ENCODE assay signal across 31 cellular contexts in genomic region chr15:46892621-46893160, GRCh38.
DNase-seq lines count a peak whose midpoint lies in the region; ATAC-seq and TF ChIP-seq lines count a peak whose summit lies in the region.
"Had no signal": no experiment of that assay in that cellular context is flagged by ENCODE, and none has a peak within 500 bp of the region (broad histone marks: within the 10 kb centered on the region; RNA-seq: fewer than 3 reads in every experiment).

No MANE protein-coding gene starts in this region.

- ATAC-seq in RWPE2 (ENCODE audit: low read depth) (peak; percentile 98), foreskin keratinocyte (peak; percentile 98), HG03097 (IDR thresholded peaks at IDR 0.05; ENCODE audit: low FRiP score, unreplicated experiment) (no peak)
- ATAC-seq: body of pancreas; naive thymus-derived CD4-positive, alpha-beta T cell; right cardiac atrium; stimulated activated naive CD8-positive, alpha-beta T cell treated with anti-CD3 and anti-CD28 coated beads, Interleukin-15, Interleukin-2, amounts not matched to agents 100 U/mL and 50 U/mL, for 24 hours; WTC11 had no signal

- H3K4me3 ChIP-seq in RWPE2 (ENCODE audit: severe bottlenecking) (no peak overlapping the region), H7 (ENCODE audit: insufficient read depth, low read depth, low read length) (no peak overlapping the region)
- H3K4me3 ChIP-seq: body of pancreas, HAP-1, ovary, Peyer's patch, thyroid gland had no signal

- peaks cover 16% of the 10 kb centered on the region for H3K4me1 ChIP-seq in RWPE2 (ENCODE audit: insufficient read depth, poor library complexity, severe bottlenecking)
- H3K4me1 ChIP-seq in foreskin keratinocyte = peaks cover 5% of the 10 kb centered on the region
- H3K4me1 ChIP-seq: body of pancreas, HAP-1, Peyer's patch, thyroid gland had no signal

- H3K36me3 ChIP-seq in RWPE2 (ENCODE audit: low read depth) = no peaks in the 10 kb centered on the region
- no peaks in the 10 kb centered on the region for H3K36me3 ChIP-seq in H7 (replicated peaks; ENCODE audit: control insufficient read depth, insufficient read depth, low read length)
- H3K36me3 ChIP-seq: HAP-1, ovary, Peyer's patch, thyroid gland had no signal

- no peaks in the 10 kb centered on the region for H3K9me3 ChIP-seq in RWPE2 (ENCODE audit: severe bottlenecking)
- H3K9me3 ChIP-seq: body of pancreas, HAP-1, ovary, Peyer's patch, thyroid gland had no signal

- H3K27me3 ChIP-seq in RWPE2 (ENCODE audit: insufficient read depth, poor library complexity, severe bottlenecking) (peaks cover 7% of the 10 kb centered on the region), foreskin keratinocyte (no peaks in the 10 kb centered on the region), H7 (ENCODE audit: control insufficient read depth, insufficient read depth, low read length) (no peaks in the 10 kb centered on the region)
- H3K27me3 ChIP-seq: body of pancreas, ovary, Peyer's patch, thyroid gland had no signal

- no peak for TF ChIP-seq CTCF in RWPE2 (IDR thresholded peaks at IDR 0.05; ENCODE audit: poor library complexity, severe bottlenecking)
- TF ChIP-seq CTCF in foreskin keratinocyte (conservative IDR thresholded peaks at IDR 0.05) = no peak

- DNase-seq in NCI-H2171 treated with DMSO at 0.1 percent for 48 hours (lab: John Stamatoyannopoulos, UW) (peak; percentile 30), NCI-H2171 (lab: John Stamatoyannopoulos, UW) (no peak), RWPE2 (ENCODE audit: low spot score) (no peak), foreskin keratinocyte (peak; percentile 33 to 74), stromal cell of bone marrow (ENCODE audit: low read depth) (peak; percentile 28), H7 (no peak), activated gamma-delta T cell treated with Interleukin-2 at 50 U/mL for 16 hours (no peak)
- DNase-seq: 8988T; activated CD4-positive, alpha-beta T cell treated with anti-CD3 and anti-CD28 coated beads, Interleukin-2, amount 50 U/mL, for 4 hours; activated CD8-positive, alpha-beta memory T cell treated with anti-CD3 and anti-CD28 coated beads, Interleukin-2, amount 50 U/mL, for 4 hours; body of pancreas; CD8-positive, alpha-beta memory T cell; DND-41; effector CD4-positive, alpha-beta T cell; mesendoderm; MV-4-11; naive thymus-derived CD4-positive, alpha-beta T cell; NCI-H1694 treated with DMSO at 0.1 percent for 48 hours; NCI-H2227 treated with DMSO at 0.1 percent for 48 hours; NK-92 treated with Interleukin-12 subunit alpha and Interleukin-12 subunit beta, amount 100 ng/mL, for 24 hours; ovary; Peyer's patch; right cardiac atrium; stimulated activated CD4-positive, alpha-beta T cell treated with anti-CD3 and anti-CD28 coated beads, Interleukin-12 subunit alpha, Interleukin-12 subunit beta, amount 100 ng/mL, for 4 hours; stimulated activated CD4-positive, alpha-beta T cell treated with anti-CD3 and anti-CD28 coated beads, Interleukin-4, amount 100 ng/mL, for 4 hours; stimulated activated naive CD8-positive, alpha-beta T cell treated with anti-CD3 and anti-CD28 coated beads, Interleukin-15, Interleukin-2, amounts not matched to agents 100 U/mL and 50 U/mL, for 24 hours; thyroid gland had no signal

- H3K27ac ChIP-seq in RWPE2 (ENCODE audit: poor library complexity, severe bottlenecking) (peak overlapping the region; percentile 21), foreskin keratinocyte (no peak overlapping the region)
- H3K27ac ChIP-seq: body of pancreas, KMS-11, ovary, Peyer's patch, thyroid gland had no signal

Comparison
In these comparisons a context has a peak if more than half of its experiments do, and no peak if none do; other contexts are left out.
1. DNase-seq: peak in NCI-H2171 treated with DMSO at 0.1 percent for 48 hours (single experiment), foreskin keratinocyte (2 of 2) and stromal cell of bone marrow (single experiment); none in NCI-H2171 (single experiment), RWPE2 (single experiment), H7 (single experiment) and activated gamma-delta T cell treated with Interleukin-2 at 50 U/mL for 16 hours (single experiment).